8 cellular contexts compared by ENCODE assay signal in the genomic region with DNA sequence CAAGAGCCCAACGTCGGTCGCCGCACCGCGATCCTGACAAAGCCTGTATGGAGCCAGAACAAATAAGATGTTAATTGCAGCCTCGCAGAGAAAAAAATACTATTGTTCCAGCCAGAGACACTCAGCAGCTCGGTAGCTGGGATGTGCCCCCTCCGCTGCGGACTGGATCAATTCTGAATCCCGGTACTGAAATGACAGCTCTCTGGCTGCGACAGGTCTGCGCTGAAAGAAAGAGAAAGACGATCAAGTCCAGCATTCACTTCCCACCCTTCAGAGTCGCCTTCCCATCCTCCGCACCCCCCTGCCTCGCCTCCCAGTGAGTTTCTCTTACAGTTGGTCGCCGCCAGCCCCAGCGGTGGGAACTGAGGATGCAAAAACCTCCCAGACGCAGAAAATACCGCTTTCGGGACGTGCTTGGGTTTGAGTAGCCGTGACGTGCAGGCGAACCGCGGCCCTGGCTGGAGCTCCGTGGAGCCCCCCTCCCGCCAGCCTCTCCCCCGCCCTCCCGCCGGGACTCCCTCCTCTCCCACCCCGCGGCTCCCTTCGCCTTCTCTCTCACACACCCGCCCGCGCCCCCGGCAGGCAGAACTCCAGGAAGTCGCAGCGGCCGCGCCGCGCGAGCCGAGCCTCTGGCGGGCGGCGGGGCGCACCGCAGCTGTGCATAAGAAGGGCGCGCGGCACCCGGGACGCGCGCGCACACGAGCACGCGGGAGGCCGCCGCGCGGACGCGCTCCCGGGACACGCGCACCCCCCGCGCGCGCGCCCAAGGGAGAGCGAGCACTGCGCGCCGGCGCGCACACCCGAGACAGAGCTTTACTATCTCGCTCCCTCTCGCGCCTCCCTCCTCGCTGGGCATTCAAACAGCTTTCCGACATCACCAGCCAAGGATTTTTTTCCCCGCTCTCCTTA. TPM values are rescaled to one million over a fixed set of nuclear protein-coding genes. Genes with fewer than 3 reads are reported as not detected.
DNase-seq lines count a peak whose midpoint lies in the region; ATAC-seq, FAIRE-seq and TF ChIP-seq lines count a peak whose summit lies in the region.

A gene (plus strand): TSS at position 780 of the 909 bp plus-strand sequence. CDS start 3,394 bp downstream, outside the sequence.

- in situ Hi-C loops in G401 (cut with HindIII; ENCODE audit: low sequenced_read_pairs): no loop called here

- H4K20me1 ChIP-seq in GM23338 (replicated peaks; ENCODE audit: insufficient read depth): no peaks in the 10 kb centered on the region

- H3K4me3 Mint-ChIP-seq in GM23338: peak within 1 kb of the TSS; percentile 93

- peaks cover 31% of the 10 kb centered on the region for H3K27me3 Mint-ChIP-seq in GM23338 (ENCODE audit: insufficient read depth, low read depth, poor library complexity)

- H3K4me2 ChIP-seq in GM23338: peak within 1 kb of the TSS; percentile 97

- H3K4me1 Mint-ChIP-seq in GM23338: peaks cover 27% of the 10 kb centered on the region

- H3K36me3 Mint-ChIP-seq in GM23338 (ENCODE audit: low read depth): no peaks in the 10 kb centered on the region

- WGBS in heart left ventricle, 4 donors: 0 to 1% (median 0%) methylated on average over 30 to 92 of the region's 92 CpGs

- H3K4me1 ChIP-seq in GM23338 (ENCODE audit: insufficient read depth) (peaks cover 28% of the 10 kb centered on the region), heart left ventricle (peaks cover 0 to 21% (median 0%) of the 10 kb centered on the region in 12 donors)

- H3K27me3 ChIP-seq in GM23338 (ENCODE audit: insufficient read depth): peaks cover 56% of the 10 kb centered on the region
- peaks cover 0 to 21% (median 17%) of the 10 kb centered on the region in 9 donors for H3K27me3 ChIP-seq in heart left ventricle

- peak; percentile 93 for DNase-seq in G401 (ENCODE audit: low spot score)
- DNase-seq in GM23338 (ENCODE audit: low spot score): peak; percentile 79
- peak; percentile 72 to 78 for DNase-seq in Kasumi-1 (lab: John Stamatoyannopoulos, UW)
- DNase-seq in RCC 7860 (ENCODE audit: low spot score): peak; percentile 29
- peak; percentile 70 to 99 (median 94) for DNase-seq in anterior cingulate cortex (lab: John Stamatoyannopoulos, UW)
- DNase-seq in heart left ventricle: peak; percentile 83 to 91 (median 85)
- DNase-seq in occipital lobe (lab: John Stamatoyannopoulos, UW): peak; percentile 90
- DNase-seq in GOT3 (lab: John Stamatoyannopoulos, UW): no peak

- H3K27ac Mint-ChIP-seq in GM23338: peak within 1 kb of the TSS; percentile 1; the same call in 1 of the 2 replicates

- peak within 1 kb of the TSS; percentile 85 for H3K4me3 ChIP-seq in GM23338
- peak within 1 kb of the TSS; percentile 33 to 77 (median 69) for H3K4me3 ChIP-seq in heart left ventricle

- H2AFZ ChIP-seq in GM23338: peak within 1 kb of the TSS; percentile 96

- H3K9me3 Mint-ChIP-seq in GM23338: no peaks in the 10 kb centered on the region

- TF ChIP-seq CTCF in GM23338 (conservative IDR thresholded peaks at IDR 0.05; ENCODE audit: low read depth in 2 of 2): 0 out of 4 replicates have a peak, but pooled peaks of 1 of the 2 experiments have one; percentile 16
- TF ChIP-seq CTCF in heart left ventricle (IDR thresholded peaks at IDR 0.05): peak in 5 of 12 donors; percentile 4 to 33 (median 20)

- H3K27ac ChIP-seq in GM23338 (ENCODE audit: low read depth) (no peak within 1 kb of the TSS), heart left ventricle (peak within 1 kb of the TSS; percentile 37 to 85 (median 74))

- intact Hi-C loops in heart left ventricle (cut with DNase I): loop anchor here in 8 of 10 donors (5.0 to 10.0 kb wide), 6 partner anchors 128 to 1480 kb away; no protein-coding TSS in a partner anchor

- H3K9me2 ChIP-seq in GM23338 (ENCODE audit: insufficient read depth): no peaks in the 10 kb centered on the region

- FAIRE-seq in RCC 7860 (lab: Jason Lieb, UNC): no peak

- H3K9me3 ChIP-seq in heart left ventricle: no peaks in the 10 kb centered on the region

- ATAC-seq in GM23338: peak; percentile 73
- ATAC-seq in heart left ventricle: peak; percentile 84 to 97 (median 93)

- no peaks in the 10 kb centered on the region for H3K79me2 ChIP-seq in GM23338 (replicated peaks; ENCODE audit: insufficient read depth)

- H3K36me3 ChIP-seq in GM23338 (ENCODE audit: insufficient read depth) (no peaks in the 10 kb centered on the region), heart left ventricle (no peaks in the 10 kb centered on the region)

- 0 out of 2 replicates have a peak, but pooled peaks cover 6% of the 10 kb centered on the region for H3F3A ChIP-seq in GM23338 (replicated peaks; ENCODE audit: low read depth)

- TF ChIP-seq POLR2A in heart left ventricle (IDR thresholded peaks at IDR 0.05): peak in 1 of 2 donors; percentile 41

TF ChIP-seq in GM23338, 12 proteins besides CTCF, POLR2A, EP300 and RAD21:
- TF ChIP-seq, protein P1, sequence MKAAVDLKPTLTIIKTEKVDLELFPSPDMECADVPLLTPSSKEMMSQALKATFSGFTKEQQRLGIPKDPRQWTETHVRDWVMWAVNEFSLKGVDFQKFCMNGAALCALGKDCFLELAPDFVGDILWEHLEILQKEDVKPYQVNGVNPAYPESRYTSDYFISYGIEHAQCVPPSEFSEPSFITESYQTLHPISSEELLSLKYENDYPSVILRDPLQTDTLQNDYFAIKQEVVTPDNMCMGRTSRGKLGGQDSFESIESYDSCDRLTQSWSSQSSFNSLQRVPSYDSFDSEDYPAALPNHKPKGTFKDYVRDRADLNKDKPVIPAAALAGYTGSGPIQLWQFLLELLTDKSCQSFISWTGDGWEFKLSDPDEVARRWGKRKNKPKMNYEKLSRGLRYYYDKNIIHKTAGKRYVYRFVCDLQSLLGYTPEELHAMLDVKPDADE (IDR thresholded peaks at IDR 0.05): 0 out of 2 replicates have a peak, but pooled peaks have one; percentile 8
- TF ChIP-seq EZH2 (IDR thresholded peaks at IDR 0.05; ENCODE audit: low read depth, unreplicated experiment): no peak

RNA-seq across cellular contexts. Expression of the gene that starts here (rescaled TPM):
- total RNA-seq in G401 (2014; rRNA removed; shearing (Covaris generic)): not detected in 2 replicates
- 1.9 and 4.0 TPM in 2 replicates for total RNA-seq in GM23338 (2014; rRNA removed; shearing (Covaris generic))
- polyA plus RNA-seq in GM23338 (2016; fragmentation: Nextera tagmentation; extraction: Ambion mirVana) (0.63 and 0.92 TPM in 2 replicates), heart left ventricle (under 1 TPM; 0.57 to 0.67 TPM)
- total RNA-seq in heart left ventricle (1 to 10 TPM in 6 of 9 donors, under 1 TPM in 3; 0.51 to 2.5 (median 1.1) TPM), occipital lobe (179 TPM)

Comparison
In these comparisons a context has a peak if more than half of its experiments do, and no peak if none do; other contexts are left out.
1. RNA of the gene that starts here (total RNA-seq): 179 TPM in occipital lobe (single experiment); 1.9 to 4.0 TPM in GM23338, 0.51 to 2.5 TPM in heart left ventricle and not detected in G401; every median in the first group is over 10 times any median in the second.
2. Peak in DNase-seq in G401; RNA of the gene not detected or under 1 TPM.